Comparison of ENCODE assay signal across 14 cellular contexts in genomic region chr1:155326020-155326526, GRCh38. TPM values are rescaled to one million over a fixed set of nuclear protein-coding genes. Genes with fewer than 3 reads are reported as not detected.
DNase-seq lines count a peak whose midpoint lies in the region; ATAC-seq and TF ChIP-seq lines count a peak whose summit lies in the region.
"Had no signal": no experiment of that assay in that cellular context is flagged by ENCODE, and none has a peak within 500 bp of the region (broad histone marks: within the 10 kb centered on the region; RNA-seq: fewer than 3 reads in every experiment).

No MANE protein-coding gene starts in this region.

- no peaks in the 10 kb centered on the region for H3K27me3 Mint-ChIP-seq in mesothelial cell of epicardium (ENCODE audit: low read depth)

- H3K27ac ChIP-seq in ACC112 (ENCODE audit: low read depth, low read length) (no peak overlapping the region), HCT116 (ENCODE audit: low read depth, low read length) (peak overlapping the region; percentile 96; the same call in 1 of the 2 replicates), WERI-Rb-1 (no peak overlapping the region)

- H3K79me2 ChIP-seq in ACC112 (ENCODE audit: control insufficient read depth, insufficient read depth, low read length, unreplicated experiment) (peaks cover 39% of the 10 kb centered on the region), HCT116 (ENCODE audit: insufficient read depth, low read length) (peaks cover 39% of the 10 kb centered on the region; the same call in 1 of the 2 replicates)

- no TSS peak for BruUV-seq in HCT116 (replicated peaks; lab: Mats Ljungman, UMichigan)

- H3K9ac ChIP-seq in HCT116 (ENCODE audit: low read length) = peak overlapping the region; percentile 87; the same call in 1 of the 2 replicates

- peaks cover 0 to 7% of the 10 kb centered on the region in 2 donors for H3K36me3 Mint-ChIP-seq in activated naive CD4-positive, alpha-beta T cell treated with anti-CD3 and anti-CD28 coated beads, Interleukin-2, amount 50 U/mL, for 72 hours
- peaks cover 16% of the 10 kb centered on the region for H3K36me3 Mint-ChIP-seq in mesothelial cell of epicardium

- peaks cover 19% of the 10 kb centered on the region for H3K4me1 ChIP-seq in ACC112 (ENCODE audit: control insufficient read depth, insufficient read depth, low read length, unreplicated experiment)
- H3K4me1 ChIP-seq in HCT116 (ENCODE audit: control insufficient read depth in 1 of 2, insufficient read depth in 2 of 2, low read length in 2 of 2) = peaks cover 15 to 25% of the 10 kb centered on the region in 2 experiments

- H3K4me3 Mint-ChIP-seq in mesothelial cell of epicardium = peak overlapping the region; percentile 89

- ATAC-seq in HCT116 (no peak), GM18867 (IDR thresholded peaks at IDR 0.05; ENCODE audit: unreplicated experiment) (no peak), GM21825 (IDR thresholded peaks at IDR 0.05; ENCODE audit: unreplicated experiment) (no peak)
- no peak for ATAC-seq in activated naive CD4-positive, alpha-beta T cell treated with anti-CD3 and anti-CD28 coated beads, Interleukin-2, amount 50 U/mL, for 72 hours

- peak overlapping the region; percentile 22 to 23 for H3K27ac Mint-ChIP-seq in activated naive CD4-positive, alpha-beta T cell treated with anti-CD3 and anti-CD28 coated beads, Interleukin-2, amount 50 U/mL, for 72 hours
- peak overlapping the region; percentile 75 for H3K27ac Mint-ChIP-seq in mesothelial cell of epicardium

- no peak for TF ChIP-seq POLR2A in HCT116 (IDR thresholded peaks at IDR 0.05; ENCODE audit: borderline replicate concordance, extremely low read depth, insufficient read depth, insufficient read length)

- no peaks in the 10 kb centered on the region for H3K9me3 Mint-ChIP-seq in activated naive CD4-positive, alpha-beta T cell treated with anti-CD3 and anti-CD28 coated beads, Interleukin-2, amount 50 U/mL, for 72 hours
- H3K9me3 Mint-ChIP-seq in mesothelial cell of epicardium = no peaks in the 10 kb centered on the region

- peaks cover 28% of the 10 kb centered on the region for H3K4me1 Mint-ChIP-seq in mesothelial cell of epicardium

- peak overlapping the region; percentile 81 for H3K4me3 ChIP-seq in ACC112 (ENCODE audit: low read depth, low read length)
- peak overlapping the region; percentile 83 to 96 for H3K4me3 ChIP-seq in HCT116 (replicated peaks in 1 of 2; ENCODE audit: low read depth in 1 of 2, low read length in 2 of 2)
- no peak overlapping the region for H3K4me3 ChIP-seq in H7 (ENCODE audit: insufficient read depth, low read depth, low read length)
- H3K4me3 ChIP-seq in WERI-Rb-1 (ENCODE audit: low read depth, low read length) = no peak overlapping the region

- H3K9me2 ChIP-seq in HCT116 (ENCODE audit: insufficient read depth) = no peaks in the 10 kb centered on the region

- H2AFZ ChIP-seq in ACC112 (ENCODE audit: low read length, unreplicated experiment) = no peak overlapping the region
- H2AFZ ChIP-seq in HCT116 (ENCODE audit: low read depth, low read length, poor library complexity, severe bottlenecking) = no peak overlapping the region

- peak overlapping the region; percentile 100 for H3K4me2 ChIP-seq in HCT116 (ENCODE audit: low read length)

- TF ChIP-seq RAD21 in HCT116 (IDR thresholded peaks at IDR 0.05; ENCODE audit: low read depth) = no peak

- TF ChIP-seq CTCF in HCT116 (IDR thresholded peaks at IDR 0.05 in 2 of 3, conservative IDR thresholded peaks at IDR 0.05 in 1 of 3; ENCODE audit: borderline replicate concordance in 1 of 3, insufficient read depth in 1 of 3, low read depth in 2 of 3, low read length in 2 of 3) (no peak), mesothelial cell of epicardium (IDR thresholded peaks at IDR 0.05; ENCODE audit: unreplicated experiment) (no peak), WERI-Rb-1 (IDR thresholded peaks at IDR 0.05; ENCODE audit: low read depth, low read length) (no peak)

- DNase-seq in HCT116 (ENCODE audit: low read depth, low spot score) (no peak), mesothelial cell of epicardium (ENCODE audit: low spot score in 2 of 2, unreplicated experiment in 2 of 2) (no peak), H7 (no peak), WERI-Rb-1 (no peak)
- peak in 1 of 2 donors; percentile 51 for DNase-seq in activated naive CD4-positive, alpha-beta T cell treated with anti-CD3 and anti-CD28 coated beads, Interleukin-2, amount 50 U/mL, for 72 hours (ENCODE audit: low spot score in 2 of 2)
- DNase-seq: activated gamma-delta T cell treated with Interleukin-2 at 50 U/mL for 16 hours; effector memory CD4-positive, alpha-beta T cell; MM.1S; NCI-H69; T-helper 9 cell had no signal

- H3K9me3 ChIP-seq in HCT116 (ENCODE audit: control insufficient read depth in 1 of 2, insufficient read depth in 1 of 2, low read depth in 1 of 2, low read length in 2 of 2) (no peaks in the 10 kb centered on the region), WERI-Rb-1 (ENCODE audit: severe bottlenecking) (no peaks in the 10 kb centered on the region)
- H3K9me3 ChIP-seq: prostate gland had no signal

- POLR2A ChIA-PET in HCT116 (lab: Charles Lee) = no interaction called here

- no peaks in the 10 kb centered on the region for H4K20me1 ChIP-seq in HCT116 (ENCODE audit: insufficient read depth)

- H3K27me3 ChIP-seq in ACC112 (ENCODE audit: insufficient read depth, low read length) (no peaks in the 10 kb centered on the region), HCT116 (ENCODE audit: insufficient read depth, low read length) (no peaks in the 10 kb centered on the region), H7 (ENCODE audit: control insufficient read depth, insufficient read depth, low read length) (peaks cover 12% of the 10 kb centered on the region), WERI-Rb-1 (ENCODE audit: insufficient read depth, low read depth, severe bottlenecking) (no peaks in the 10 kb centered on the region)

- CTCF ChIA-PET in HCT116 (lab: Charles Lee) = no interaction called here

- 0 out of 2 replicates have a peak, but pooled peaks cover 7% of the 10 kb centered on the region for H3K36me3 ChIP-seq in ACC112 (ENCODE audit: insufficient read depth, low read length)
- H3K36me3 ChIP-seq in HCT116 (ENCODE audit: control insufficient read depth in 1 of 2, insufficient read depth in 2 of 2, low read length in 2 of 2) = peaks cover 24 to 25% of the 10 kb centered on the region in 2 experiments; a peak in 3 of 4 replicates
- peaks cover 9% of the 10 kb centered on the region for H3K36me3 ChIP-seq in H7 (replicated peaks; ENCODE audit: control insufficient read depth, insufficient read depth, low read length)
- peaks cover 67% of the 10 kb centered on the region for H3K36me3 ChIP-seq in WERI-Rb-1
- H3K36me3 ChIP-seq: prostate gland had no signal

- RAD21 ChIA-PET in HCT116 (lab: Charles Lee; ENCODE audit: low non-redundant PET in 1 of 2, low total read pairs in 2 of 2, uncharacterized antibody in 2 of 2, unreplicated experiment in 2 of 2) = no interaction called here

- intact Hi-C loops in HCT116 (cut with micrococcal nuclease) = loop anchor here (10.0 kb wide), 1 partner anchor 151 kb away; the partner anchor contains the start of genes KRTCAP2 and TRIM46

TF ChIP-seq in HCT116, 20 proteins besides CTCF, POLR2A, EP300 and RAD21:
- TF ChIP-seq ELF1 (IDR thresholded peaks at IDR 0.05; ENCODE audit: borderline replicate concordance, low read depth) = no peak
- TF ChIP-seq POLR2AphosphoS5 (IDR thresholded peaks at IDR 0.05; ENCODE audit: low read depth, low read length) = no peak
- TF ChIP-seq JUND (IDR thresholded peaks at IDR 0.05) = no peak
- TF ChIP-seq CBX3 (IDR thresholded peaks at IDR 0.05; ENCODE audit: low read depth) = no peak
- no peak for TF ChIP-seq ZFX (IDR thresholded peaks at IDR 0.05)
- TF ChIP-seq, protein P1, sequence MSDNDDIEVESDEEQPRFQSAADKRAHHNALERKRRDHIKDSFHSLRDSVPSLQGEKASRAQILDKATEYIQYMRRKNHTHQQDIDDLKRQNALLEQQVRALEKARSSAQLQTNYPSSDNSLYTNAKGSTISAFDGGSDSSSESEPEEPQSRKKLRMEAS (IDR thresholded peaks at IDR 0.05) = no peak
- no peak for TF ChIP-seq SRF (IDR thresholded peaks at IDR 0.05; ENCODE audit: low read depth)
- TF ChIP-seq TCF7L2 (IDR thresholded peaks at IDR 0.05; ENCODE audit: borderline replicate concordance, extremely low read depth, insufficient read depth, insufficient read length) = no peak
- no peak for TF ChIP-seq ZNF274 (IDR thresholded peaks at IDR 0.05; ENCODE audit: low read depth, low read length)

RNA-seq across cellular contexts. Expression of gene RUSC1, which starts 5.4 kb away (rescaled TPM):
- total RNA-seq in HCT116 (2021; ENCODE audit: unreplicated experiment) (69.2 TPM), mesothelial cell of epicardium (55.0 to 57.0 TPM (median 55.5 TPM) in 3 replicates)
- polyA plus RNA-seq in HCT116 (2012) = 38.4 and 46.9 TPM in 2 replicates
- total RNA-seq in activated naive CD4-positive, alpha-beta T cell treated with anti-CD3 and anti-CD28 coated beads, Interleukin-2, amount 50 U/mL, for 72 hours = 10 to 100 TPM; 23.1 to 28.7 TPM
- 85.2 and 93.8 TPM in 2 replicates for total RNA-seq in H7 (2014; rRNA removed; shearing (Covaris generic))

RNA-seq across cellular contexts. Expression of gene FDPS, which starts 17.4 kb away (rescaled TPM):
- 269 TPM for total RNA-seq in HCT116 (2021; ENCODE audit: unreplicated experiment)
- 210 and 268 TPM in 2 replicates for polyA plus RNA-seq in HCT116 (2012)
- total RNA-seq in activated naive CD4-positive, alpha-beta T cell treated with anti-CD3 and anti-CD28 coated beads, Interleukin-2, amount 50 U/mL, for 72 hours = 100 to 1,000 TPM; 349 to 372 TPM
- total RNA-seq in mesothelial cell of epicardium = 153 to 166 TPM (median 162 TPM) in 3 replicates
- total RNA-seq in H7 (2014; rRNA removed; shearing (Covaris generic)) = 309 and 339 TPM in 2 replicates

RNA-seq across cellular contexts. Expression of gene PKLR, which starts 24.8 kb away (rescaled TPM):
- total RNA-seq in HCT116 (2021; ENCODE audit: unreplicated experiment) (0.17 TPM), mesothelial cell of epicardium (0.11 TPM in 1 of 3 replicates, not detected in the others)
- polyA plus RNA-seq in HCT116 (2012) = not detected in 2 replicates
- total RNA-seq in activated naive CD4-positive, alpha-beta T cell treated with anti-CD3 and anti-CD28 coated beads, Interleukin-2, amount 50 U/mL, for 72 hours = under 1 TPM in 1 of 2 donors, not detected in 1; 0.14 TPM
- total RNA-seq in H7 (2014; rRNA removed; shearing (Covaris generic)) = 1.00 and 2.2 TPM in 2 replicates
- total RNA-seq: prostate gland had no signal

RNA-seq across cellular contexts. Expression of gene HCN3, which starts 48.8 kb away (rescaled TPM):
- total RNA-seq in HCT116 (2021; ENCODE audit: unreplicated experiment) = 8.5 TPM
- polyA plus RNA-seq in HCT116 (2012) = 6.3 TPM in 2 replicates
- total RNA-seq in activated naive CD4-positive, alpha-beta T cell treated with anti-CD3 and anti-CD28 coated beads, Interleukin-2, amount 50 U/mL, for 72 hours = 1 to 10 TPM; 3.9 to 4.8 TPM
- total RNA-seq in mesothelial cell of epicardium = 12.9 to 13.6 TPM (median 13.1 TPM) in 3 replicates
- 5.1 and 7.7 TPM in 2 replicates for total RNA-seq in H7 (2014; rRNA removed; shearing (Covaris generic))

RNA-seq across cellular contexts. Expression of gene CLK2, which starts 52.8 kb away (rescaled TPM):
- total RNA-seq in HCT116 (2021; ENCODE audit: unreplicated experiment) = 72.6 TPM
- polyA plus RNA-seq in HCT116 (2012) = 59.5 and 63.3 TPM in 2 replicates
- total RNA-seq in activated naive CD4-positive, alpha-beta T cell treated with anti-CD3 and anti-CD28 coated beads, Interleukin-2, amount 50 U/mL, for 72 hours = 100 to 1,000 TPM in 1 of 2 donors, 10 to 100 TPM in 1; 90.7 to 106 TPM
- 104 to 108 TPM (median 105 TPM) in 3 replicates for total RNA-seq in mesothelial cell of epicardium
- total RNA-seq in H7 (2014; rRNA removed; shearing (Covaris generic)) = 38.7 and 48.6 TPM in 2 replicates

Comparison
In these comparisons a context has a peak if more than half of its experiments do, and no peak if none do; other contexts are left out.
1. H3K4me3 ChIP-seq: peak in ACC112 (single experiment) and HCT116 (2 of 2); none in H7 (single experiment) and WERI-Rb-1 (single experiment).